8 cellular contexts compared by ENCODE assay signal in the genomic region with DNA sequence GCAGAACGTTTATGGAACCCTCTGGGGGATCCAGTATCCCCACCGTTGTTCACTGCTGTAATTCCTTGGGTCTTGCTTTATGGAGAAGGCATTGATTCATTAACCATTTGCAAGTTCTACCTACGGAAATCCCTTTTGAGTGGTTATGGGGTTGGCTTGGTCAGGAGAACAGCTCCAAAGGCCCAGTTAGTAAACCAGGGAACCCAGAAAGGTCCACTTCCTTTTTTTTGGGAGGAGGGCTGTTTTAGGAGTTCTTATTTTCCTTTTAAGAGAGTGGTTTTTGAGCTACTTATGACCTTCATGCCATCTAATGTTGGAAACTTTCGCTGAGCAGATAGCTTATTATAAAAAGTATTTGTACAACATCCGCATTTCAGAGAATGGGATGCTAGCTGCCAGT. TPM values are rescaled to one million over a fixed set of nuclear protein-coding genes. Genes with fewer than 3 reads are reported as not detected.
DNase-seq lines count a peak whose midpoint lies in the region; ATAC-seq and TF ChIP-seq lines count a peak whose summit lies in the region.

No MANE protein-coding gene starts in this region.

- H3K4me3 ChIP-seq in adipocyte (ENCODE audit: low read length) (peak overlapping the region; percentile 98), lower lobe of right lung (peak overlapping the region; percentile 100), transverse colon (peak overlapping the region in 3 of 4 donors; percentile 82 to 100 (median 91)), WERI-Rb-1 (ENCODE audit: low read depth, low read length) (no peak overlapping the region)

- no peaks in the 10 kb centered on the region for H3K9me3 ChIP-seq in adipocyte (ENCODE audit: control insufficient read depth, low read length)
- no peaks in the 10 kb centered on the region for H3K9me3 ChIP-seq in lower lobe of right lung
- H3K9me3 ChIP-seq in transverse colon = no peaks in the 10 kb centered on the region
- H3K9me3 ChIP-seq in WERI-Rb-1 (ENCODE audit: severe bottlenecking) = no peaks in the 10 kb centered on the region

- H3K27ac ChIP-seq in lower lobe of right lung (peak overlapping the region; percentile 96), transverse colon (peak overlapping the region in 2 of 4 donors; percentile 94), WERI-Rb-1 (no peak overlapping the region)

- H3K9ac ChIP-seq in adipocyte (ENCODE audit: low read length) = peak overlapping the region; percentile 99

- H3K4me1 ChIP-seq in adipocyte (ENCODE audit: control insufficient read depth, insufficient read depth, low read length) (peaks cover 46% of the 10 kb centered on the region), lower lobe of right lung (peaks cover 54% of the 10 kb centered on the region), transverse colon (peaks cover 6 to 41% (median 28%) of the 10 kb centered on the region in 4 donors)

- H3K36me3 Mint-ChIP-seq in activated T-cell treated with anti-CD3 and anti-CD28 coated beads, Interleukin-2, amount 50 U/mL, for 72 hours (ENCODE audit: insufficient read depth in 2 of 2) = no peaks in the 10 kb centered on the region

- TF ChIP-seq CTCF in lower lobe of right lung (IDR thresholded peaks at IDR 0.05) = no peak
- TF ChIP-seq CTCF in transverse colon (IDR thresholded peaks at IDR 0.05) = no peak
- no peak for TF ChIP-seq CTCF in WERI-Rb-1 (IDR thresholded peaks at IDR 0.05; ENCODE audit: low read depth, low read length)

- intact Hi-C loops in lower lobe of right lung (cut with DNase I) (no loop called here), transverse colon (cut with DNase I; ENCODE audit: low total_unique reads) (loop anchor here (5.0 to 10.0 kb wide), 3 partner anchors 39 to 79 kb away; partner anchors contain the start of genes RHBDD2 and TMEM120A)

- in situ Hi-C loops in transverse colon (cut with MboI; ENCODE audit: low pct_ligation_motif_present in 1 of 4, low pct_unique_long_range_greater_than_20kb in 1 of 4, low sequenced_read_pairs in 3 of 4) = loop anchor here in 1 of 4 donors (10.0 kb wide), 1 partner anchor 79 kb away; the partner anchor contains the start of gene TMEM120A

- TF ChIP-seq EP300 in transverse colon (IDR thresholded peaks at IDR 0.05; ENCODE audit: low read depth) = no peak

- TF ChIP-seq POLR2A in transverse colon (IDR thresholded peaks at IDR 0.05) = no peak

- peaks cover 30% of the 10 kb centered on the region for H3K4me1 Mint-ChIP-seq in activated T-cell treated with anti-CD3 and anti-CD28 coated beads, Interleukin-2, amount 50 U/mL, for 72 hours (ENCODE audit: low read depth)

- H3K36me3 ChIP-seq in adipocyte (ENCODE audit: control insufficient read depth, insufficient read depth, low read length, severe bottlenecking) = peaks cover 19% of the 10 kb centered on the region
- no peaks in the 10 kb centered on the region for H3K36me3 ChIP-seq in lower lobe of right lung
- no peaks in the 10 kb centered on the region for H3K36me3 ChIP-seq in transverse colon
- H3K36me3 ChIP-seq in WERI-Rb-1 = no peaks in the 10 kb centered on the region

- H3K27ac Mint-ChIP-seq in activated T-cell treated with anti-CD3 and anti-CD28 coated beads, Interleukin-2, amount 50 U/mL, for 72 hours = no peak overlapping the region

- H3K27me3 Mint-ChIP-seq in activated T-cell treated with anti-CD3 and anti-CD28 coated beads, Interleukin-2, amount 50 U/mL, for 72 hours (ENCODE audit: low read depth) = no peaks in the 10 kb centered on the region

- H3K4me3 Mint-ChIP-seq in activated T-cell treated with anti-CD3 and anti-CD28 coated beads, Interleukin-2, amount 50 U/mL, for 72 hours = peak overlapping the region; percentile 91 to 94

- H3K27me3 ChIP-seq in adipocyte (replicated peaks; ENCODE audit: control insufficient read depth, insufficient read depth, low read length) (no peaks in the 10 kb centered on the region), lower lobe of right lung (ENCODE audit: low read depth) (no peaks in the 10 kb centered on the region), transverse colon (no peaks in the 10 kb centered on the region), WERI-Rb-1 (ENCODE audit: insufficient read depth, low read depth, severe bottlenecking) (no peaks in the 10 kb centered on the region)

- DNase-seq in activated T-cell treated with anti-CD3 and anti-CD28 coated beads, Interleukin-2, amount 50 U/mL, for 72 hours = no peak
- no peak for DNase-seq in activated T-cell treated with anti-CD3 and anti-CD28 coated beads, Interleukin-2, amount 50 U/mL, for 48 hours
- DNase-seq in adipocyte (ENCODE audit: low read depth) = no peak
- no peak for DNase-seq in lower lobe of right lung
- no peak for DNase-seq in transverse colon
- no peak for DNase-seq in ureter (ENCODE audit: low spot score)
- no peak for DNase-seq in WERI-Rb-1

- no peaks in the 10 kb centered on the region for H3K9me3 Mint-ChIP-seq in activated T-cell treated with anti-CD3 and anti-CD28 coated beads, Interleukin-2, amount 50 U/mL, for 72 hours

- 64 to 78% methylated on average over 2 to 5 of the region's 5 CpGs for WGBS in transverse colon (ENCODE audit: low coverage in 1 of 2), 2 donors

- ATAC-seq in activated T-cell treated with anti-CD3 and anti-CD28 coated beads, Interleukin-2, amount 50 U/mL, for 72 hours (replicated peaks in 1 of 2) = no peak
- ATAC-seq in lower lobe of right lung (no peak), GM18870 (IDR thresholded peaks at IDR 0.05; ENCODE audit: unreplicated experiment) (no peak)

RNA-seq across cellular contexts. Expression of gene POR, which starts 1.3 kb away (rescaled TPM):
- 10 to 100 TPM; 31.6 to 42.7 TPM for total RNA-seq in activated T-cell treated with anti-CD3 and anti-CD28 coated beads, Interleukin-2, amount 50 U/mL, for 72 hours
- total RNA-seq in lower lobe of right lung = 244 TPM
- total RNA-seq in transverse colon = 100 to 1,000 TPM in 3 of 4 donors, 10 to 100 TPM in 1; 95.9 to 200 (median 149) TPM
- 158 TPM for total RNA-seq in ureter

RNA-seq across cellular contexts. Expression of gene RHBDD2, which starts 37.4 kb away (rescaled TPM):
- total RNA-seq in activated T-cell treated with anti-CD3 and anti-CD28 coated beads, Interleukin-2, amount 50 U/mL, for 72 hours = 10 to 100 TPM; 57.2 to 58.6 TPM
- total RNA-seq in lower lobe of right lung (72.5 TPM), transverse colon (10 to 100 TPM; 44.9 to 79.7 (median 63.7) TPM), ureter (82.7 TPM)
